In the genomic region with DNA sequence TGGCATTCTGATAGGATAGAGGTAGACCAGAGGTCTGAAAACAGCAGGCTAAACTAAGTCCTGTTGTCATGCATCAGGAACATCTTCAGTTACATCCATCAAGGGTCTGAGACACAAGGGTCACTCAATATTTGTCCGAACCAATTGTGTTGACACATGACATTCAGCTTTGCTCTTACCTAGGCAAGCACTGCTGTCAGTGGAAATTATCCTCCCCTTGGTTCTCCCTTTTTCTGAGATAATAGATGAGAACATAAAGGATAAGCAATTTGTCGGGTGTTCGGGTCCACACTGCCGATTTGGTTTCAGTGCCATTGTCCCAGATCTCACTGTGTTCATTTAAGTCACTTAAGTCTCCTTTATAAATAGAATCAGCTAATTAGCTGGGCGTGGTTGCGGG, we compare ENCODE assay signal across 31 cellular contexts.
"Had no signal": no experiment of that assay in that cellular context is flagged by ENCODE, and none has a peak within 500 bp of the region (broad histone marks: within the 10 kb centered on the region; RNA-seq: fewer than 3 reads in every experiment).

No MANE protein-coding gene starts in this region.

- H3K27me3 ChIP-seq: body of pancreas, brain microvascular endothelial cell had no signal

- H3K9me3 ChIP-seq: adrenal gland, body of pancreas, breast epithelium had no signal

- H3K4me1 ChIP-seq: body of pancreas, breast epithelium had no signal

- H3K36me3 ChIP-seq: adrenal gland, brain microvascular endothelial cell, breast epithelium had no signal

- ATAC-seq: activated CD8-positive, alpha-beta T cell treated with anti-CD3 and anti-CD28 coated beads for 36 hours; activated naive CD4-positive, alpha-beta T cell treated with anti-CD3 and anti-CD28 coated beads, Interleukin-2, amount 50 U/mL, for 72 hours; activated T-cell treated with anti-CD3 and anti-CD28 coated beads, Interleukin-2, amount 50 U/mL, for 4 hours; activated T-cell treated with anti-CD3 and anti-CD28 coated beads, Interleukin-2, amount 50 U/mL, for 72 hours; activated T-helper 17 cell treated with anti-CD3 and anti-CD28 coated beads, Interleukin-2, amount 50 U/mL, for 72 hours; body of pancreas had no signal

- H3K27ac ChIP-seq: adrenal gland, body of pancreas, brain microvascular endothelial cell, breast epithelium, VCaP had no signal

- DNase-seq: activated B cell treated with CpG ODN at 0.5 μM for 24 hours; activated CD4-positive, alpha-beta memory T cell treated with anti-CD3 and anti-CD28 coated beads for 36 hours; activated CD4-positive, alpha-beta T cell treated with anti-CD3 and anti-CD28 coated beads for 4 hours; activated CD4-positive, alpha-beta T cell treated with anti-CD3 and anti-CD28 coated beads, Interleukin-2, amount 10 ng/mL, durations not matched to agents 24 days and 14 days; activated CD4-positive, alpha-beta T cell treated with anti-CD3 and anti-CD28 coated beads, Interleukin-2, amount 50 U/mL, for 1 hour; activated CD4-positive, alpha-beta T cell treated with anti-CD3 and anti-CD28 coated beads, Interleukin-2, amount 50 U/mL, for 4 hours; activated CD4-positive, CD25-positive, alpha-beta regulatory T cell treated with anti-CD3 and anti-CD28 coated beads, Interleukin-2, amount 50 U/mL, for 72 hours; activated CD8-positive, alpha-beta memory T cell treated with anti-CD3 and anti-CD28 coated beads, Interleukin-2, amount 50 U/mL, for 4 hours; activated CD8-positive, alpha-beta T cell treated with anti-CD3 and anti-CD28 coated beads for 36 hours; activated effector memory CD4-positive, alpha-beta T cell treated with anti-CD3 and anti-CD28 coated beads, Interleukin-2, amount 50 U/mL, for 16 hours; activated gamma-delta T cell treated with Interleukin-2 at 50 U/mL for 16 hours; activated naive CD4-positive, alpha-beta T cell; activated naive CD4-positive, alpha-beta T cell treated with anti-CD3 and anti-CD28 coated beads for 36 hours; activated naive CD4-positive, alpha-beta T cell treated with anti-CD3 and anti-CD28 coated beads, Interleukin-2, amount 50 U/mL, for 16 hours; activated naive CD8-positive, alpha-beta T cell treated with anti-CD3 and anti-CD28 coated beads for 36 hours; activated T-cell treated with anti-CD3 and anti-CD28 coated beads for 4 hours; activated T-cell treated with anti-CD3 and anti-CD28 coated beads, Interleukin-2, amount 50 U/mL, for 1 hour; activated T-cell treated with anti-CD3 and anti-CD28 coated beads, Interleukin-2, amount 50 U/mL, for 4 hours; activated T-cell treated with anti-CD3 and anti-CD28 coated beads, Interleukin-2, amount 50 U/mL, for 72 hours; adrenal gland; amniotic stem cell; aorta; body of pancreas; brain microvascular endothelial cell; central memory CD4-positive, alpha-beta T cell; T-helper 2 cell; T-helper 9 cell had no signal

- H3K4me3 ChIP-seq: adrenal gland, body of pancreas, breast epithelium had no signal
